In the genomic region with DNA sequence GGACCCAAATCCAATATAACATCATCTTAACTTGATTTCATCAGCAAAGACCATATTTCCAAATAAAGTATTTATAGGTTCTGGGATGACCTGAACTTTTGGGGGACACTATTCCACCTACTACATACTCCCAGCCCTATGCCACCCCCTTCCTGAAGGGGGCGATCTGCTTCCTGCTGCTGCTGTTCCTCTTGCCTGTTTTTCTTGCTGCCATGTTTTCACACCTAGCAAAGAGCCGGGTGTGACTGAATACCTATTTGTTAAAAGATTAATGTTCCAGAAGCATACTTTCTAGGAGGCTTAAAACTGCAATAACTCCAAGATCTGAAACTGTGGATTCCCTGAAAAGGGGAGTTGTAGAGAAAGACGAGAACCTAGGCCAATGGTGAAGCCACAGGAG, we compare ENCODE assay signal across 12 cellular contexts.
DNase-seq lines count a peak whose midpoint lies in the region; ATAC-seq and TF ChIP-seq lines count a peak whose summit lies in the region.
"Had no signal": no experiment of that assay in that cellular context is flagged by ENCODE, and none has a peak within 500 bp of the region (broad histone marks: within the 10 kb centered on the region; RNA-seq: fewer than 3 reads in every experiment).

No MANE protein-coding gene starts in this region.

- no peak overlapping the region for H3K27ac ChIP-seq in breast epithelium
- peak overlapping the region; percentile 8 to 10 for H3K27ac ChIP-seq in thoracic aorta
- H3K27ac ChIP-seq: adrenal gland had no signal

- CTCF ChIA-PET in MCF 10A (lab: Yijun Ruan, JAX): interaction anchor here (1.1 to 2.4 kb wide), 3 partner anchors 11 to 232 kb away, joined by 3 to 11 read pairs (median 4); no protein-coding TSS in a partner anchor

- H3K36me3 Mint-ChIP-seq in MCF 10A (ENCODE audit: insufficient read depth, unreplicated experiment): no peaks in the 10 kb centered on the region
- H3K36me3 Mint-ChIP-seq in naive thymus-derived CD8-positive, alpha-beta T cell: no peaks in the 10 kb centered on the region

- H3K4me2 ChIP-seq in Loucy (ENCODE audit: low read depth, low read length, poor library complexity, severe bottlenecking): peak overlapping the region; percentile 26

- no peaks in the 10 kb centered on the region for H3K79me2 ChIP-seq in Loucy (ENCODE audit: insufficient read depth, low read length)

- DNase-seq in MCF 10A (ENCODE audit: unreplicated experiment) (no peak), breast epithelium (ENCODE audit: low spot score in 2 of 2) (no peak), cardiac fibroblast (ENCODE audit: low read depth in 2 of 2) (no peak), thoracic aorta (ENCODE audit: low spot score) (no peak), KG1 (lab: John Stamatoyannopoulos, UW) (no peak), SKM-1 treated with dmso at 0.1 percent for 144 hours (lab: John Stamatoyannopoulos, UW; ENCODE audit: unreplicated experiment) (no peak)
- DNase-seq in naive thymus-derived CD8-positive, alpha-beta T cell: no peak
- DNase-seq: adrenal gland; DMS79; effector memory CD8-positive, alpha-beta T cell; NCI-H1694 treated with DMSO at 0.1 percent for 48 hours had no signal

- TF ChIP-seq CTCF in MCF 10A (IDR thresholded peaks at IDR 0.05; ENCODE audit: unreplicated experiment): peak; percentile 11
- TF ChIP-seq CTCF in breast epithelium (IDR thresholded peaks at IDR 0.05): no peak
- peak; percentile 89 for TF ChIP-seq CTCF in Loucy (conservative IDR thresholded peaks at IDR 0.05; ENCODE audit: low read length)
- TF ChIP-seq CTCF in cardiac fibroblast (IDR thresholded peaks at IDR 0.05; ENCODE audit: low read depth, low read length): peak; percentile 29
- no peak for TF ChIP-seq CTCF in thoracic aorta (IDR thresholded peaks at IDR 0.05)

- intact Hi-C loops in MCF 10A (cut with micrococcal nuclease): loop anchor here (10.0 kb wide), 1 partner anchor 669 kb away; no protein-coding TSS in a partner anchor
- intact Hi-C loops in breast epithelium (cut with DNase I; ENCODE audit: low total_unique reads): no loop called here

- H3K36me3 ChIP-seq in breast epithelium: no peaks in the 10 kb centered on the region
- no peaks in the 10 kb centered on the region for H3K36me3 ChIP-seq in Loucy (ENCODE audit: insufficient read depth, low read length)
- H3K36me3 ChIP-seq in thoracic aorta: no peaks in the 10 kb centered on the region
- H3K36me3 ChIP-seq: adrenal gland had no signal

- H3F3A ChIP-seq in Loucy (ENCODE audit: low read depth): no peaks in the 10 kb centered on the region

- no peaks in the 10 kb centered on the region for H3K4me1 Mint-ChIP-seq in MCF 10A (ENCODE audit: insufficient read depth, unreplicated experiment)
- H3K4me1 Mint-ChIP-seq in naive thymus-derived CD8-positive, alpha-beta T cell: peaks cover 0 to 15% (median 10%) of the 10 kb centered on the region in 4 donors

- no peak overlapping the region for H2AFZ ChIP-seq in Loucy (ENCODE audit: low read length)

- TF ChIP-seq POLR2A in breast epithelium (IDR thresholded peaks at IDR 0.05): no peak

- no peaks in the 10 kb centered on the region for H3K27me3 ChIP-seq in breast epithelium
- H3K27me3 ChIP-seq in Loucy (ENCODE audit: insufficient read depth, low read length, poor library complexity, severe bottlenecking): no peaks in the 10 kb centered on the region
- H3K27me3 ChIP-seq in thoracic aorta (replicated peaks; ENCODE audit: insufficient read depth): no peaks in the 10 kb centered on the region
- H3K27me3 ChIP-seq: adrenal gland had no signal

- no peak overlapping the region for H3K27ac Mint-ChIP-seq in MCF 10A (ENCODE audit: low read depth, unreplicated experiment)
- H3K27ac Mint-ChIP-seq in naive thymus-derived CD8-positive, alpha-beta T cell: peak overlapping the region in 2 of 10 donors; percentile 44 to 47

- H3K9ac ChIP-seq in Loucy (ENCODE audit: low read depth, low read length, poor library complexity, severe bottlenecking): peak overlapping the region; percentile 16

- H3K4me3 ChIP-seq in breast epithelium (no peak overlapping the region), Loucy (ENCODE audit: low read length, poor library complexity, severe bottlenecking) (no peak overlapping the region), cardiac fibroblast (replicated peaks in 1 of 2; ENCODE audit: low read depth in 2 of 2, low read length in 2 of 2) (no peak overlapping the region), thoracic aorta (no peak overlapping the region)
- H3K4me3 ChIP-seq: adrenal gland had no signal

- ATAC-seq in thoracic aorta (ENCODE audit: insufficient number of reproducible peaks, low FRiP score, low read depth): no peak
- ATAC-seq in naive thymus-derived CD8-positive, alpha-beta T cell: no peak

- no peaks in the 10 kb centered on the region for H4K20me1 ChIP-seq in Loucy (ENCODE audit: insufficient read depth, low read length, poor library complexity, severe bottlenecking)

- BruUV-seq in MCF 10A (replicated peaks; lab: Mats Ljungman, UMichigan): no TSS peak

- H3K4me1 ChIP-seq in breast epithelium (no peaks in the 10 kb centered on the region), Loucy (ENCODE audit: insufficient read depth, low read length, poor library complexity, severe bottlenecking) (peaks cover 8% of the 10 kb centered on the region), thoracic aorta (ENCODE audit: control insufficient read depth in 1 of 2, low read depth in 2 of 2) (peaks cover 2 to 51% of the 10 kb centered on the region in 2 donors)
- H3K4me1 ChIP-seq: adrenal gland had no signal

- no peaks in the 10 kb centered on the region for H3K9me3 Mint-ChIP-seq in MCF 10A (ENCODE audit: unreplicated experiment)
- H3K9me3 Mint-ChIP-seq in naive thymus-derived CD8-positive, alpha-beta T cell: peaks cover 0 to 4% (median 0%) of the 10 kb centered on the region in 9 donors
- H3K9me3 Mint-ChIP-seq: effector memory CD8-positive, alpha-beta T cell had no signal

- H3K4me3 Mint-ChIP-seq in MCF 10A (ENCODE audit: unreplicated experiment): no peak overlapping the region
- H3K4me3 Mint-ChIP-seq in naive thymus-derived CD8-positive, alpha-beta T cell: no peak overlapping the region
- H3K4me3 Mint-ChIP-seq: effector memory CD8-positive, alpha-beta T cell had no signal

- H3K9me3 ChIP-seq in breast epithelium: no peaks in the 10 kb centered on the region
- H3K9me3 ChIP-seq in Loucy (ENCODE audit: insufficient read depth, low read depth, low read length): no peaks in the 10 kb centered on the region
- no peaks in the 10 kb centered on the region for H3K9me3 ChIP-seq in thoracic aorta
- H3K9me3 ChIP-seq: adrenal gland had no signal

- POLR2A ChIA-PET in MCF 10A (lab: Yijun Ruan, JAX): no interaction called here
- POLR2A ChIA-PET in naive thymus-derived CD8-positive, alpha-beta T cell (lab: Charles Lee): no interaction called here

- H3K27me3 Mint-ChIP-seq in MCF 10A (ENCODE audit: insufficient read depth, unreplicated experiment): no peaks in the 10 kb centered on the region
- no peaks in the 10 kb centered on the region for H3K27me3 Mint-ChIP-seq in naive thymus-derived CD8-positive, alpha-beta T cell
- H3K27me3 Mint-ChIP-seq: effector memory CD8-positive, alpha-beta T cell had no signal

- H3K9me2 ChIP-seq in Loucy (replicated peaks; ENCODE audit: low read depth, low read length): no peaks in the 10 kb centered on the region

Comparison
In these comparisons a context has a peak if more than half of its experiments do, and no peak if none do; other contexts are left out.
1. CTCF ChIP-seq: peak in MCF 10A (single experiment), Loucy (single experiment) and cardiac fibroblast (single experiment); none in breast epithelium (0 of 3) and thoracic aorta (single experiment).
2. H3K27ac ChIP-seq: peak in thoracic aorta (2 of 2); none in breast epithelium (0 of 2).